Comparison of ENCODE assay signal across 22 cellular contexts in the genomic region with DNA sequence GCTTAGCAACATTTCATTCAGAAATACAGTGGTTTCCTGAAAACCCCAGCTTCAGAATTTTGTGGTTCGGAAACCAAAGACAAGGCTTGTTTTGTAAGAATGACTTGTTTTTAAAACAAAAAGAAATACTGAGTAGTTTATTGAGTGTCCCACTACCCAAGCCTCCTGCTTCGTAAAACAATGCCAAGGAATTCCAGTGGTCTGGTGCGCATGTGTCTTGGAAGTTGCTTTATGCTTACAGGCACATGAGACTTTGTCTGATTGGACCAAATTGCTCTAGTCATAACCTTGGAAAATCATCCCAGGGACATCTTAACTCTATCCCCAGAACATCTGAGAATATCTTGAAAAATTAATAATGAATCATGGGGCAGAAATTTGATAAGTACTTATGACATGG.
A peak's percentile ranks its signal among the peaks of the same experiment; 100 is the strongest.
DNase-seq lines count a peak whose midpoint lies in the region; ATAC-seq and TF ChIP-seq lines count a peak whose summit lies in the region.
"Had no signal": no experiment of that assay in that cellular context is flagged by ENCODE, and none has a peak within 500 bp of the region (broad histone marks: within the 10 kb centered on the region; RNA-seq: fewer than 3 reads in every experiment).

No MANE protein-coding gene starts in this region.

- peak; percentile 60 for DNase-seq in EH (ENCODE audit: low read depth)
- DNase-seq in NCI-H226 = peak; percentile 19
- no peak for DNase-seq in chondrocyte (ENCODE audit: low spot score)
- DNase-seq in osteoblast (ENCODE audit: insufficient read length, low spot score, missing footprints) = no peak
- no peak for DNase-seq in stimulated activated CD4-positive, alpha-beta T cell treated with anti-CD3 and anti-CD28 coated beads, Interleukin-2, amount 100 ng/mL, for 48 hours
- DNase-seq: CD8-positive, alpha-beta memory T cell; Karpas-422; MM.1S; NCI-H1092; NCI-H1436 treated with DMSO at 0.1 percent for 48 hours; NCI-H2029; NCI-H526; PC-3; RPMI8226; SIG-M5 had no signal

- no peaks in the 10 kb centered on the region for H3K36me3 ChIP-seq in osteoblast (ENCODE audit: insufficient read depth, low read length)
- H3K36me3 ChIP-seq: BLaER1 treated with 17β-estradiol and CSF1 and Interleukin-3, amounts not matched to agents 10 nM and 100 nM had no signal

- no peaks in the 10 kb centered on the region for H3K79me2 ChIP-seq in osteoblast (ENCODE audit: insufficient read depth, low read length)

- no peak overlapping the region for H3K4me3 ChIP-seq in osteoblast (ENCODE audit: insufficient read depth, low read length)
- H3K4me3 ChIP-seq: A549; BLaER1 treated with 17β-estradiol and CSF1 and Interleukin-3, amounts not matched to agents 10 nM and 100 nM had no signal

- H3K27me3 Mint-ChIP-seq in chondrocyte (ENCODE audit: low read depth) = no peaks in the 10 kb centered on the region
- H3K27me3 Mint-ChIP-seq: IgD-negative memory B cell had no signal

- no peaks in the 10 kb centered on the region for H3K9me3 ChIP-seq in osteoblast (ENCODE audit: low read depth, low read length)
- H3K9me3 ChIP-seq: A549 had no signal

- peaks cover 62% of the 10 kb centered on the region for H3K4me1 ChIP-seq in osteoblast (ENCODE audit: insufficient read depth, low read length)
- H3K4me1 ChIP-seq: BLaER1 treated with 17β-estradiol and CSF1 and Interleukin-3, amounts not matched to agents 10 nM and 100 nM had no signal

- no peaks in the 10 kb centered on the region for H4K20me1 ChIP-seq in osteoblast (ENCODE audit: insufficient read depth, low read length)
- H4K20me1 ChIP-seq: BLaER1 treated with 17β-estradiol and CSF1 and Interleukin-3, amounts not matched to agents 10 nM and 100 nM had no signal

- ATAC-seq in GM21825 (IDR thresholded peaks at IDR 0.05; ENCODE audit: unreplicated experiment) (no peak), HG03097 (IDR thresholded peaks at IDR 0.05; ENCODE audit: low FRiP score, unreplicated experiment) (no peak), HG03432 (IDR thresholded peaks at IDR 0.05; ENCODE audit: unreplicated experiment) (no peak)
- ATAC-seq: A549, PC-3 had no signal

- no peak overlapping the region for H3K4me2 ChIP-seq in osteoblast (ENCODE audit: insufficient read depth, low read length)
- H3K4me2 ChIP-seq: A549; BLaER1 treated with 17β-estradiol and CSF1 and Interleukin-3, amounts not matched to agents 10 nM and 100 nM had no signal

- H3K4me1 Mint-ChIP-seq in chondrocyte (ENCODE audit: low read depth) = peaks cover 45% of the 10 kb centered on the region
- H3K4me1 Mint-ChIP-seq: CD8-positive, alpha-beta memory T cell; IgD-negative memory B cell had no signal

- H3K36me3 Mint-ChIP-seq in chondrocyte (ENCODE audit: low read depth) = no peaks in the 10 kb centered on the region
- H3K36me3 Mint-ChIP-seq: IgD-negative memory B cell had no signal

- H3K9me3 Mint-ChIP-seq in chondrocyte (ENCODE audit: low read depth) = no peaks in the 10 kb centered on the region

- peak overlapping the region; percentile 94 for H3K27ac ChIP-seq in osteoblast (ENCODE audit: low read depth, low read length)
- H3K27ac ChIP-seq: A549; BLaER1 treated with 17β-estradiol and CSF1 and Interleukin-3, amounts not matched to agents 10 nM and 100 nM; HL-60 had no signal

- H3K27me3 ChIP-seq in osteoblast (ENCODE audit: insufficient read depth, low read length) = no peaks in the 10 kb centered on the region
- H3K27me3 ChIP-seq: BLaER1 treated with 17β-estradiol and CSF1 and Interleukin-3, amounts not matched to agents 10 nM and 100 nM had no signal

- peak overlapping the region; percentile 57 for H3K27ac Mint-ChIP-seq in chondrocyte (ENCODE audit: unreplicated experiment)
- H3K27ac Mint-ChIP-seq: CD8-positive, alpha-beta memory T cell; IgD-negative memory B cell had no signal

- H2AFZ ChIP-seq in osteoblast (ENCODE audit: low read length) = no peak overlapping the region

- H3K4me3 Mint-ChIP-seq in chondrocyte (ENCODE audit: unreplicated experiment) = no peak overlapping the region
- H3K4me3 Mint-ChIP-seq: CD8-positive, alpha-beta memory T cell; IgD-negative memory B cell had no signal

- TF ChIP-seq CTCF in chondrocyte (IDR thresholded peaks at IDR 0.05) (no peak), osteoblast (IDR thresholded peaks at IDR 0.05; ENCODE audit: extremely low read depth, low read depth, low read length) (no peak)

Comparison
In these comparisons a context has a peak if more than half of its experiments do, and no peak if none do; other contexts are left out.
1. DNase-seq: peak in EH (single experiment) and NCI-H226 (single experiment); none in chondrocyte (single experiment), osteoblast (single experiment) and stimulated activated CD4-positive, alpha-beta T cell treated with anti-CD3 and anti-CD28 coated beads, Interleukin-2, amount 100 ng/mL, for 48 hours (0 of 2).